In the genomic region with DNA sequence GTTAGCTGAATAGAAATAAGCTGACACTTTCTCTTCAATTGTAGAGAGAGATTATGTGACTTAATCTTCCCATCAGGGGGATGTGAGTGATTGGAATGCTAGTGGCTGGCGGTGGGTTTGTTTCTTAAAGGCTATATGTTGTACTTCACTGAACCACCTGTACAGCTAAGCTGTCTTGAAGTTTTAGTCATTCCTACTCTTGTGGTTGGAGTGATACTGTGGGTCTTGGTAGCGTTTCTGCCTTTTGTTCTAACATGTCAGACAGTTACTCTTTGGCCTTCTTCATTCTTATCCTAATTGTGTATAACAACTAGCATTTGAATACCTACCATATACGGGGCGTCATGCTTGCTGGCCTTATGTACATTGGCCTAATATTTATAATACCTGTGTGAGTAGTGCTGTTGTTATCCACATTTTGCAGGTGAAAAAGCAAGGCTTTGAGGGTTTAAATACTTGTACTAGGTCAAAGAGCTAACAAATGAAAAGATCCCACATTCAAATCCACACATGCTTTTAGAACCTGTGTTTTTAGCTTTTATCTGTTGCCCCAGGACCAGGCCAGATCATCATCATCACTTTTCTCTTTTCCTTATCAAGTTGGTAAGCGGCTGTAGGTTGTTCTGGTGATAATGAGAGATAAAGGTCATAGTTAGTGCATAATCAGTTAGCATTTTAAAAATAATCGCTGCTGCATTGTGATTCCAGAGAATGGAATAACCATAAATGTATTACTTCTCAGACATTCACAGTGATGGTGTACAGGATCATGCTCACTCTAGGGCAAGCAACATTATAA, we compare ENCODE assay signal across 10 cellular contexts. TPM values are rescaled to one million over a fixed set of nuclear protein-coding genes. Genes with fewer than 3 reads are reported as not detected.
A peak's percentile ranks its signal among the peaks of the same experiment; 100 is the strongest.
DNase-seq lines count a peak whose midpoint lies in the region; ATAC-seq and TF ChIP-seq lines count a peak whose summit lies in the region.
"Had no signal": no experiment of that assay in that cellular context is flagged by ENCODE, and none has a peak within 500 bp of the region (broad histone marks: within the 10 kb centered on the region; RNA-seq: fewer than 3 reads in every experiment).

No MANE protein-coding gene starts in this region.

- peak overlapping the region; percentile 74 for H3K27ac Mint-ChIP-seq in WTC11

- peaks cover 3% of the 10 kb centered on the region; the same call in 1 of the 2 replicates for H3K4me1 ChIP-seq in SJCRH30

- POLR2A ChIA-PET in WTC11 (lab: Charles Lee) (interaction anchor here (0.8 kb wide), 1 partner anchor 50 kb away, joined by 3 read pairs; the partner anchor contains the start of gene AKAP13), RWPE1 (lab: Yijun Ruan, JAX; ENCODE audit: low non-redundant PET) (no interaction called here)

- DNase-seq in WTC11 (ENCODE audit: low spot score) (no peak), DMS79 (lab: John Stamatoyannopoulos, UW) (no peak), NCI-H1694 (lab: John Stamatoyannopoulos, UW) (no peak), RWPE1 (ENCODE audit: low spot score) (no peak), SJCRH30 (no peak)
- DNase-seq: EL, upper lobe of left lung had no signal

- peaks cover 3% of the 10 kb centered on the region for H3K9me3 ChIP-seq in SJCRH30 (replicated peaks)
- H3K9me3 ChIP-seq: upper lobe of left lung had no signal

- ATAC-seq in GM18517 (IDR thresholded peaks at IDR 0.05; ENCODE audit: unreplicated experiment) = peak; percentile 97
- peak; percentile 95 for ATAC-seq in GM19452 (IDR thresholded peaks at IDR 0.05; ENCODE audit: unreplicated experiment)
- peak; percentile 100 for ATAC-seq in HG02981 (IDR thresholded peaks at IDR 0.05; ENCODE audit: unreplicated experiment)
- no peak for ATAC-seq in WTC11

- no peaks in the 10 kb centered on the region for H3K27me3 ChIP-seq in SJCRH30
- H3K27me3 ChIP-seq: upper lobe of left lung had no signal

- H3K4me1 Mint-ChIP-seq in WTC11 = peaks cover 48% of the 10 kb centered on the region

- CTCF ChIA-PET in WTC11 (lab: Charles Lee) = interaction anchor here (1.0 to 1.6 kb wide), 2 partner anchors 100 to 155 kb away, joined by 3 to 5 read pairs; no protein-coding TSS in a partner anchor
- CTCF ChIA-PET in RWPE1 (lab: Yijun Ruan, JAX) = interaction anchor here (0.6 to 1.4 kb wide), 2 partner anchors 42 to 99 kb away, joined by 3 to 7 read pairs; no protein-coding TSS in a partner anchor

- H3K27ac ChIP-seq in RWPE1 (no peak overlapping the region), SJCRH30 (no peak overlapping the region)
- H3K27ac ChIP-seq: upper lobe of left lung had no signal

- no peaks in the 10 kb centered on the region for H3K36me3 Mint-ChIP-seq in WTC11

- H3K4me3 Mint-ChIP-seq in WTC11 = no peak overlapping the region

- no peaks in the 10 kb centered on the region for H3K27me3 Mint-ChIP-seq in WTC11 (ENCODE audit: low read depth)

- H3K9me3 Mint-ChIP-seq in WTC11 = no peaks in the 10 kb centered on the region

- no peak for TF ChIP-seq CTCF in WTC11 (IDR thresholded peaks at IDR 0.05)
- TF ChIP-seq CTCF in RWPE1 (conservative IDR thresholded peaks at IDR 0.05; ENCODE audit: low read depth) = no peak

- peaks cover 6% of the 10 kb centered on the region for H3K36me3 ChIP-seq in SJCRH30
- H3K36me3 ChIP-seq: upper lobe of left lung had no signal

- no peak overlapping the region for H3K4me3 ChIP-seq in SJCRH30
- H3K4me3 ChIP-seq: upper lobe of left lung had no signal

TF ChIP-seq in WTC11, 78 proteins besides CTCF, POLR2A, EP300 and RAD21:
- TF ChIP-seq, protein P1, sequence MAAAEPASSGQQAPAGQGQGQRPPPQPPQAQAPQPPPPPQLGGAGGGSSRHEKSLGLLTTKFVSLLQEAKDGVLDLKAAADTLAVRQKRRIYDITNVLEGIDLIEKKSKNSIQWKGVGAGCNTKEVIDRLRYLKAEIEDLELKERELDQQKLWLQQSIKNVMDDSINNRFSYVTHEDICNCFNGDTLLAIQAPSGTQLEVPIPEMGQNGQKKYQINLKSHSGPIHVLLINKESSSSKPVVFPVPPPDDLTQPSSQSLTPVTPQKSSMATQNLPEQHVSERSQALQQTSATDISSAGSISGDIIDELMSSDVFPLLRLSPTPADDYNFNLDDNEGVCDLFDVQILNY (CRISPR knock-in tag; IDR thresholded peaks at IDR 0.05) = no peak
- TF ChIP-seq ZNF671 (CRISPR knock-in tag; IDR thresholded peaks at IDR 0.05) (no peak), ZNF263 (CRISPR knock-in tag; IDR thresholded peaks at IDR 0.05; ENCODE audit: low read depth) (no peak), ZNF512 (CRISPR knock-in tag; IDR thresholded peaks at IDR 0.05; ENCODE audit: borderline replicate concordance) (no peak), ATF1 (CRISPR knock-in tag; IDR thresholded peaks at IDR 0.05) (no peak), ZNF423 (CRISPR knock-in tag; IDR thresholded peaks at IDR 0.05) (no peak), TCF7 (CRISPR knock-in tag; IDR thresholded peaks at IDR 0.05; ENCODE audit: low read depth) (no peak), USF2 (CRISPR knock-in tag; IDR thresholded peaks at IDR 0.05) (no peak)
- TF ChIP-seq, protein P2, sequence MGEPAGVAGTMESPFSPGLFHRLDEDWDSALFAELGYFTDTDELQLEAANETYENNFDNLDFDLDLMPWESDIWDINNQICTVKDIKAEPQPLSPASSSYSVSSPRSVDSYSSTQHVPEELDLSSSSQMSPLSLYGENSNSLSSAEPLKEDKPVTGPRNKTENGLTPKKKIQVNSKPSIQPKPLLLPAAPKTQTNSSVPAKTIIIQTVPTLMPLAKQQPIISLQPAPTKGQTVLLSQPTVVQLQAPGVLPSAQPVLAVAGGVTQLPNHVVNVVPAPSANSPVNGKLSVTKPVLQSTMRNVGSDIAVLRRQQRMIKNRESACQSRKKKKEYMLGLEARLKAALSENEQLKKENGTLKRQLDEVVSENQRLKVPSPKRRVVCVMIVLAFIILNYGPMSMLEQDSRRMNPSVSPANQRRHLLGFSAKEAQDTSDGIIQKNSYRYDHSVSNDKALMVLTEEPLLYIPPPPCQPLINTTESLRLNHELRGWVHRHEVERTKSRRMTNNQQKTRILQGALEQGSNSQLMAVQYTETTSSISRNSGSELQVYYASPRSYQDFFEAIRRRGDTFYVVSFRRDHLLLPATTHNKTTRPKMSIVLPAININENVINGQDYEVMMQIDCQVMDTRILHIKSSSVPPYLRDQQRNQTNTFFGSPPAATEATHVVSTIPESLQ (CRISPR knock-in tag; IDR thresholded peaks at IDR 0.05) = no peak
- TF ChIP-seq, protein P3, sequence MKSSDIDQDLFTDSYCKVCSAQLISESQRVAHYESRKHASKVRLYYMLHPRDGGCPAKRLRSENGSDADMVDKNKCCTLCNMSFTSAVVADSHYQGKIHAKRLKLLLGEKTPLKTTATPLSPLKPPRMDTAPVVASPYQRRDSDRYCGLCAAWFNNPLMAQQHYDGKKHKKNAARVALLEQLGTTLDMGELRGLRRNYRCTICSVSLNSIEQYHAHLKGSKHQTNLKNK (CRISPR knock-in tag; IDR thresholded peaks at IDR 0.05) = no peak
- TF ChIP-seq, protein P4, sequence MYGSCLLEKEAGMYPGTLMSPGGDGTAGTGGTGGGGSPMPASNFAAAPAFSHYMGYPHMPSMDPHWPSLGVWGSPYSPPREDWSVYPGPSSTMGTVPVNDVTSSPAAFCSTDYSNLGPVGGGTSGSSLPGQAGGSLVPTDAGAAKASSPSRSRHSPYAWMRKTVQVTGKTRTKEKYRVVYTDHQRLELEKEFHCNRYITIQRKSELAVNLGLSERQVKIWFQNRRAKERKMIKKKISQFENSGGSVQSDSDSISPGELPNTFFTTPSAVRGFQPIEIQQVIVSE (CRISPR knock-in tag; IDR thresholded peaks at IDR 0.05; ENCODE audit: borderline replicate concordance) = no peak

RNA-seq across cellular contexts. Expression of gene AKAP13, which starts 50.2 kb away (rescaled TPM):
- total RNA-seq in WTC11 (2021) = 48.3 to 50.3 TPM (median 48.9 TPM) in 3 replicates
- 67.3 and 75.3 TPM in 2 replicates for total RNA-seq in SJCRH30 (2014; rRNA removed; shearing (Covaris generic))
